In genomic region chr22:46576556-46577351, GRCh38 we compare ENCODE assay signal across 1 cellular context.
A peak's percentile ranks its signal among the peaks of the same experiment; 100 is the strongest.
TF ChIP-seq lines count a peak whose summit lies in the region.

No MANE protein-coding gene starts in this region.

TF ChIP-seq in GM12878, 131 proteins besides CTCF, POLR2A, EP300 and RAD21 (continued from another document):
- TF ChIP-seq ZBTB33 (IDR thresholded peaks at IDR 0.05), result 0 out of 2 replicates have a peak, but pooled peaks have one; percentile 19
- no peak for TF ChIP-seq E2F8 (IDR thresholded peaks at IDR 0.05; ENCODE audit: low read depth, partially characterized antibody)
- peak; percentile 80 for TF ChIP-seq SMARCA5 (IDR thresholded peaks at IDR 0.05)
- TF ChIP-seq SIX5 (IDR thresholded peaks at IDR 0.05; ENCODE audit: low read depth, low read length, severe bottlenecking), result no peak
- no peak for TF ChIP-seq TCF7 (IDR thresholded peaks at IDR 0.05; ENCODE audit: borderline replicate concordance)
- no peak for TF ChIP-seq MYB (IDR thresholded peaks at IDR 0.05; ENCODE audit: borderline replicate concordance, low read depth, low read length)
- no peak for TF ChIP-seq DPF2 (IDR thresholded peaks at IDR 0.05)
- no peak for TF ChIP-seq YY1 (IDR thresholded peaks at IDR 0.05; ENCODE audit: low read depth, low read length)
- no peak for TF ChIP-seq POLR2AphosphoS2 (IDR thresholded peaks at IDR 0.05; ENCODE audit: low read depth, low read length)
- peak; percentile 95 for TF ChIP-seq GATAD2B (conservative IDR thresholded peaks at IDR 0.05; ENCODE audit: low read depth)
- TF ChIP-seq IKZF2 (IDR thresholded peaks at IDR 0.05), result no peak
- no peak for TF ChIP-seq TAF1 (IDR thresholded peaks at IDR 0.05; ENCODE audit: borderline replicate concordance, low read depth, low read length)
- TF ChIP-seq HSF1 (IDR thresholded peaks at IDR 0.05; ENCODE audit: low read depth, low read length), result no peak
- TF ChIP-seq CREB1 (IDR thresholded peaks at IDR 0.05; ENCODE audit: low read depth), result no peak
- no peak for TF ChIP-seq RBBP5 (conservative IDR thresholded peaks at IDR 0.05)
- no peak for TF ChIP-seq SUPT20H (IDR thresholded peaks at IDR 0.05; ENCODE audit: borderline replicate concordance, control insufficient read depth, low read depth, low read length)
- no peak for TF ChIP-seq ZNF207 (IDR thresholded peaks at IDR 0.05; ENCODE audit: borderline replicate concordance)
- peak; percentile 26; the same call in 1 of the 2 replicates for TF ChIP-seq ZNF217 (IDR thresholded peaks at IDR 0.05)
- TF ChIP-seq LARP7 (IDR thresholded peaks at IDR 0.05), result peak; percentile 87; the same call in 1 of the 2 replicates
- TF ChIP-seq BRCA1 (IDR thresholded peaks at IDR 0.05; ENCODE audit: low read depth, low read length), result no peak
- peak; percentile 50 for TF ChIP-seq IKZF1 (conservative IDR thresholded peaks at IDR 0.05)
- peak; percentile 39; the same call in 1 of the 2 replicates for TF ChIP-seq RB1 (IDR thresholded peaks at IDR 0.05; ENCODE audit: borderline replicate concordance)
- TF ChIP-seq ZSCAN29 (IDR thresholded peaks at IDR 0.05), result no peak
- no peak for TF ChIP-seq SMAD5 (IDR thresholded peaks at IDR 0.05; ENCODE audit: low read depth)
- no peak for TF ChIP-seq KLF5 (IDR thresholded peaks at IDR 0.05; ENCODE audit: partially characterized antibody)
- TF ChIP-seq HDAC2 (IDR thresholded peaks at IDR 0.05), result no peak
- TF ChIP-seq USF2 (IDR thresholded peaks at IDR 0.05; ENCODE audit: borderline replicate concordance, low read depth, low read length), result no peak
- TF ChIP-seq BHLHE40 (IDR thresholded peaks at IDR 0.05; ENCODE audit: borderline replicate concordance in 1 of 2, low read depth in 2 of 2, low read length in 1 of 2), result peak; percentile 12 to 85; a peak in 2 of 4 replicates
- no peak for TF ChIP-seq ESRRA (IDR thresholded peaks at IDR 0.05; ENCODE audit: low read length)
- TF ChIP-seq SREBF1 (IDR thresholded peaks at IDR 0.05; ENCODE audit: low read length), result no peak
- TF ChIP-seq MYC (IDR thresholded peaks at IDR 0.05; ENCODE audit: insufficient read depth, insufficient read length, insufficient replicate concordance, low read length, severe bottlenecking), result peak; percentile 22
- peak; percentile 94 for TF ChIP-seq BACH1 (IDR thresholded peaks at IDR 0.05; ENCODE audit: borderline replicate concordance)
- 0 out of 3 replicates have a peak, but pooled peaks of 1 of the 2 experiments have one; percentile 23 for TF ChIP-seq EGR1 (IDR thresholded peaks at IDR 0.05; ENCODE audit: borderline replicate concordance in 1 of 2, low read depth in 2 of 2, low read length in 2 of 2)
- TF ChIP-seq PAX5 (IDR thresholded peaks at IDR 0.05; ENCODE audit: borderline replicate concordance, low read depth, low read length), result no peak
- TF ChIP-seq CHD2 (IDR thresholded peaks at IDR 0.05; ENCODE audit: borderline replicate concordance, low read depth, low read length), result no peak
